In genomic region chr12:52380271-52380694, GRCh38 we compare ENCODE assay signal across 8 cellular contexts. TPM values are rescaled to one million over a fixed set of nuclear protein-coding genes. Genes with fewer than 3 reads are reported as not detected.
DNase-seq lines count a peak whose midpoint lies in the region; ATAC-seq and TF ChIP-seq lines count a peak whose summit lies in the region.

No MANE protein-coding gene starts in this region.

- intact Hi-C loops in CD4-positive, alpha-beta memory T cell (cut with micrococcal nuclease) = no loop called here

- no peak overlapping the region for H3K4me3 ChIP-seq in adipocyte (ENCODE audit: low read length)
- H3K4me3 ChIP-seq in CD4-positive, alpha-beta memory T cell (ENCODE audit: low read length in 2 of 2) = no peak overlapping the region

- H3K9me3 Mint-ChIP-seq in HFFc6 = no peaks in the 10 kb centered on the region
- peaks cover 0 to 2% (median 0%) of the 10 kb centered on the region in 8 donors for H3K9me3 Mint-ChIP-seq in CD4-positive, alpha-beta memory T cell

- H3K27me3 Mint-ChIP-seq in HFFc6 (ENCODE audit: insufficient read depth) = peaks cover 50% of the 10 kb centered on the region
- peaks cover 11 to 12% of the 10 kb centered on the region in 2 donors for H3K27me3 Mint-ChIP-seq in CD4-positive, alpha-beta memory T cell

- TF ChIP-seq CTCF in HFFc6 (IDR thresholded peaks at IDR 0.05) = peak; percentile 79

- POLR2A ChIA-PET in CD4-positive, alpha-beta memory T cell (lab: Charles Lee; ENCODE audit: partially characterized antibody) = no interaction called here

- no peaks in the 10 kb centered on the region for H3K9me3 ChIP-seq in adipocyte (ENCODE audit: control insufficient read depth, low read length)
- H3K9me3 ChIP-seq in CD4-positive, alpha-beta memory T cell (ENCODE audit: control insufficient read depth in 1 of 2, low read length in 2 of 2) = no peaks in the 10 kb centered on the region

- DNase-seq in AG20443 (ENCODE audit: low spot score) = peak; percentile 39
- DNase-seq in HFFc6 = peak; percentile 26
- DNase-seq in adipocyte (ENCODE audit: low read depth) = peak; percentile 46
- DNase-seq in iris pigment epithelial cell (ENCODE audit: low read depth) = peak; percentile 42
- DNase-seq in CD4-positive, alpha-beta memory T cell = no peak
- no peak for DNase-seq in NCI-H2171 (lab: John Stamatoyannopoulos, UW)
- no peak for DNase-seq in SK-N-DZ (ENCODE audit: low spot score)

- no peaks in the 10 kb centered on the region for H3K36me3 Mint-ChIP-seq in HFFc6 (ENCODE audit: low read depth)
- no peaks in the 10 kb centered on the region for H3K36me3 Mint-ChIP-seq in CD4-positive, alpha-beta memory T cell

- H3K4me1 ChIP-seq in adipocyte (ENCODE audit: control insufficient read depth, insufficient read depth, low read length) = no peaks in the 10 kb centered on the region
- H3K4me1 ChIP-seq in CD4-positive, alpha-beta memory T cell (ENCODE audit: insufficient read depth, low read length) = peaks cover 6% of the 10 kb centered on the region

- CTCF ChIA-PET in CD4-positive, alpha-beta memory T cell (lab: Charles Lee; ENCODE audit: partially characterized antibody) = no interaction called here

- H3K4me1 Mint-ChIP-seq in HFFc6 (ENCODE audit: low read depth) = no peaks in the 10 kb centered on the region
- H3K4me1 Mint-ChIP-seq in CD4-positive, alpha-beta memory T cell = peaks cover 0 to 6% (median 5%) of the 10 kb centered on the region in 4 donors

- no peaks in the 10 kb centered on the region for H3K36me3 ChIP-seq in adipocyte (ENCODE audit: control insufficient read depth, insufficient read depth, low read length, severe bottlenecking)
- no peaks in the 10 kb centered on the region for H3K36me3 ChIP-seq in CD4-positive, alpha-beta memory T cell (ENCODE audit: insufficient read depth, low read length)

- no peak overlapping the region for H3K27ac Mint-ChIP-seq in HFFc6
- H3K27ac Mint-ChIP-seq in CD4-positive, alpha-beta memory T cell = no peak overlapping the region

- no peak overlapping the region for H3K27ac ChIP-seq in CD4-positive, alpha-beta memory T cell (ENCODE audit: low read depth, low read length)

- H3K27me3 ChIP-seq in adipocyte (replicated peaks; ENCODE audit: control insufficient read depth, insufficient read depth, low read length) = peaks cover 73% of the 10 kb centered on the region
- no peaks in the 10 kb centered on the region for H3K27me3 ChIP-seq in CD4-positive, alpha-beta memory T cell (ENCODE audit: insufficient read depth, low read length)

- ATAC-seq in GM21360 (IDR thresholded peaks at IDR 0.05; ENCODE audit: unreplicated experiment) = no peak

- H3K4me3 Mint-ChIP-seq in HFFc6 = no peak overlapping the region
- H3K4me3 Mint-ChIP-seq in CD4-positive, alpha-beta memory T cell = no peak overlapping the region

- H3K9ac ChIP-seq in adipocyte (ENCODE audit: low read length) = no peak overlapping the region

RNA-seq across cellular contexts. Expression of gene KRT84, which starts 5.2 kb away (rescaled TPM):
- total RNA-seq in HFFc6 (2021; fragmentation: NEBNext Ultra II Directional; extraction: Animal tissue kit (Norgen Biotek cat#: 25700)) = not detected
- total RNA-seq in CD4-positive, alpha-beta memory T cell = not detected
- polyA plus RNA-seq in CD4-positive, alpha-beta memory T cell = not detected
- not detected in 2 replicates for polyA plus RNA-seq in SK-N-DZ (2014; cell fraction: cytosol; rRNA removed)
- not detected in 2 replicates for polyA plus RNA-seq in SK-N-DZ (2014; cell fraction: nucleus; rRNA removed)

RNA-seq across cellular contexts. Expression of gene KRT85, which starts 13.0 kb away (rescaled TPM):
- not detected for total RNA-seq in HFFc6 (2021; fragmentation: NEBNext Ultra II Directional; extraction: Animal tissue kit (Norgen Biotek cat#: 25700))
- not detected for total RNA-seq in CD4-positive, alpha-beta memory T cell
- polyA plus RNA-seq in CD4-positive, alpha-beta memory T cell = not detected
- polyA plus RNA-seq in SK-N-DZ (2014; cell fraction: cytosol; rRNA removed) = not detected in 2 replicates
- not detected in 2 replicates for polyA plus RNA-seq in SK-N-DZ (2014; cell fraction: nucleus; rRNA removed)

RNA-seq across cellular contexts. Expression of gene KRT82, which starts 25.9 kb away (rescaled TPM):
- total RNA-seq in HFFc6 (2021; fragmentation: NEBNext Ultra II Directional; extraction: Animal tissue kit (Norgen Biotek cat#: 25700)) = not detected
- not detected for total RNA-seq in CD4-positive, alpha-beta memory T cell
- polyA plus RNA-seq in CD4-positive, alpha-beta memory T cell = not detected
- not detected in 2 replicates for polyA plus RNA-seq in SK-N-DZ (2014; cell fraction: cytosol; rRNA removed)
- not detected in 2 replicates for polyA plus RNA-seq in SK-N-DZ (2014; cell fraction: nucleus; rRNA removed)

RNA-seq across cellular contexts. Expression of gene KRT75, which starts 53.9 kb away (rescaled TPM):
- not detected for total RNA-seq in HFFc6 (2021; fragmentation: NEBNext Ultra II Directional; extraction: Animal tissue kit (Norgen Biotek cat#: 25700))
- total RNA-seq in CD4-positive, alpha-beta memory T cell = not detected
- not detected for polyA plus RNA-seq in CD4-positive, alpha-beta memory T cell
- not detected in 2 replicates for polyA plus RNA-seq in SK-N-DZ (2014; cell fraction: cytosol; rRNA removed)
- polyA plus RNA-seq in SK-N-DZ (2014; cell fraction: nucleus; rRNA removed) = not detected in 2 replicates

RNA-seq across cellular contexts. Expression of gene KRT83, which starts 59.1 kb away (rescaled TPM):
- not detected for total RNA-seq in HFFc6 (2021; fragmentation: NEBNext Ultra II Directional; extraction: Animal tissue kit (Norgen Biotek cat#: 25700))
- not detected for total RNA-seq in CD4-positive, alpha-beta memory T cell
- not detected for polyA plus RNA-seq in CD4-positive, alpha-beta memory T cell
- not detected in 2 replicates for polyA plus RNA-seq in SK-N-DZ (2014; cell fraction: cytosol; rRNA removed)
- not detected in 2 replicates for polyA plus RNA-seq in SK-N-DZ (2014; cell fraction: nucleus; rRNA removed)

Comparison
In these comparisons a context has a peak if more than half of its experiments do, and no peak if none do; other contexts are left out.
1. DNase-seq: peak in AG20443 (single experiment), HFFc6 (single experiment), adipocyte (single experiment) and iris pigment epithelial cell (single experiment); none in CD4-positive, alpha-beta memory T cell (0 of 5), NCI-H2171 (single experiment) and SK-N-DZ (single experiment).